ENCODE assay signal across 39 cellular contexts in the genomic region with DNA sequence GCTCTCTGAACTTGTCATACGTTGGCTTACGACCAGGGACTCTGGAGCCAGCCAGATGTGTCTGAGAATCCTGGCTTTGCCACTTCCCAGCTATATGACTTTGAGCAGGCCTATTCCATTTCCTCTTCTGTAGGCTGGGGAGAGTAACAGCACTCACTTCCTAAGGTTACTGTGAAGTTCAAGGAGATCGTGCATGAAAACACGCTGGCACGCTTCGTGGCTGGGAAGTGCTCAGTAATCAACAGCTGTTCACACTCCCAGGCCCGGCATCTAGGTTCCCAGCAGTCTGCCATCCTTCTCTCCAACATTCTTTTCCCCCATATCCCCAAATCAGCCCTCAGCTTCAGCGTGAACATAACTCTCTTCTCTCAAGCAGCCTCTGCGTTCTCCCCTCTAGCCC. TPM values are rescaled to one million over a fixed set of nuclear protein-coding genes. Genes with fewer than 3 reads are reported as not detected.
A peak's percentile ranks its signal among the peaks of the same experiment; 100 is the strongest.
DNase-seq lines count a peak whose midpoint lies in the region; ATAC-seq and TF ChIP-seq lines count a peak whose summit lies in the region.
"Had no signal": no experiment of that assay in that cellular context is flagged by ENCODE, and none has a peak within 500 bp of the region (broad histone marks: within the 10 kb centered on the region; RNA-seq: fewer than 3 reads in every experiment).

No MANE protein-coding gene starts in this region.

- no peak for ATAC-seq in GM23338
- ATAC-seq in psoas muscle, result peak in 3 of 4 donors; percentile 28 to 45 (median 44)
- no peak for ATAC-seq in stimulated activated naive CD8-positive, alpha-beta T cell treated with anti-CD3 and anti-CD28 coated beads, Interleukin-15, amount 100 ng/mL, for 72 hours
- ATAC-seq: activated CD8-positive, alpha-beta memory T cell treated with anti-CD3 and anti-CD28 coated beads, Interleukin-2, amount 10 ng/mL, durations not matched to agents 7 days and 5 days; activated T-cell treated with anti-CD3 and anti-CD28 coated beads, Interleukin-2, amount 50 U/mL, for 4 hours had no signal

- H3K27ac Mint-ChIP-seq in GM23338, result no peak overlapping the region
- no peak overlapping the region for H3K27ac Mint-ChIP-seq in stimulated activated naive CD8-positive, alpha-beta T cell treated with anti-CD3 and anti-CD28 coated beads, Interleukin-15, amount 100 ng/mL, for 72 hours
- H3K27ac Mint-ChIP-seq: activated B cell treated with CpG ODN at 0.5 μM for 24 hours; activated CD8-positive, alpha-beta memory T cell treated with anti-CD3 and anti-CD28 coated beads, Interleukin-2, amount 10 ng/mL, durations not matched to agents 7 days and 5 days; activated naive CD8-positive, alpha-beta T cell treated with anti-CD3 and anti-CD28 coated beads, Interleukin-2, amount 10 ng/mL, durations not matched to agents 7 days and 5 days; progenitor cell of endocrine pancreas had no signal

- no peaks in the 10 kb centered on the region for H3K9me3 Mint-ChIP-seq in GM23338
- H3K9me3 Mint-ChIP-seq in stimulated activated naive CD8-positive, alpha-beta T cell treated with anti-CD3 and anti-CD28 coated beads, Interleukin-15, amount 100 ng/mL, for 72 hours, result no peaks in the 10 kb centered on the region
- H3K9me3 Mint-ChIP-seq: activated B cell treated with CpG ODN at 0.5 μM for 24 hours; activated naive CD8-positive, alpha-beta T cell treated with anti-CD3 and anti-CD28 coated beads, Interleukin-2, amount 10 ng/mL, durations not matched to agents 7 days and 5 days; activated T-cell treated with anti-CD3 and anti-CD28 coated beads, Interleukin-2, amount 50 U/mL, for 4 hours had no signal

- TF ChIP-seq CTCF in GM23338 (conservative IDR thresholded peaks at IDR 0.05; ENCODE audit: low read depth in 2 of 2), result no peak
- no peak for TF ChIP-seq CTCF in psoas muscle (IDR thresholded peaks at IDR 0.05)

- peaks cover 19% of the 10 kb centered on the region for H3K27me3 Mint-ChIP-seq in GM23338 (ENCODE audit: insufficient read depth, low read depth, poor library complexity)
- peaks cover 16% of the 10 kb centered on the region for H3K27me3 Mint-ChIP-seq in stimulated activated naive CD8-positive, alpha-beta T cell treated with anti-CD3 and anti-CD28 coated beads, Interleukin-15, amount 100 ng/mL, for 72 hours

- H3K36me3 Mint-ChIP-seq in GM23338 (ENCODE audit: low read depth), result no peaks in the 10 kb centered on the region; the same call in 2 of the 3 replicates
- H3K36me3 Mint-ChIP-seq: activated CD8-positive, alpha-beta memory T cell treated with anti-CD3 and anti-CD28 coated beads, Interleukin-2, amount 10 ng/mL, durations not matched to agents 7 days and 5 days; activated naive CD8-positive, alpha-beta T cell treated with anti-CD3 and anti-CD28 coated beads, Interleukin-2, amount 10 ng/mL, durations not matched to agents 7 days and 5 days had no signal

- no peaks in the 10 kb centered on the region for H3K9me3 ChIP-seq in psoas muscle
- H3K9me3 ChIP-seq: Caco-2, neutrophil, sigmoid colon, transverse colon had no signal

- H3K27me3 ChIP-seq in GM23338 (ENCODE audit: insufficient read depth) (no peaks in the 10 kb centered on the region), psoas muscle (ENCODE audit: insufficient read depth in 3 of 3, low read length in 2 of 3) (no peaks in the 10 kb centered on the region)

- H2AFZ ChIP-seq in GM23338, result 0 out of 2 replicates have a peak overlapping the region, but pooled peaks have one; percentile 38

- no peaks in the 10 kb centered on the region for H3K79me2 ChIP-seq in GM23338 (replicated peaks; ENCODE audit: insufficient read depth)

- H3K36me3 ChIP-seq in GM23338 (ENCODE audit: insufficient read depth) (no peaks in the 10 kb centered on the region), psoas muscle (ENCODE audit: insufficient read depth in 1 of 2, low read depth in 1 of 2) (no peaks in the 10 kb centered on the region)
- H3K36me3 ChIP-seq: cardiac muscle cell, neutrophil, sigmoid colon, transverse colon had no signal

- no peaks in the 10 kb centered on the region for H3F3A ChIP-seq in GM23338 (replicated peaks; ENCODE audit: low read depth)

- intact Hi-C loops in psoas muscle (cut with DNase I), result no loop called here

- H3K4me3 Mint-ChIP-seq in GM23338, result no peak overlapping the region
- no peak overlapping the region for H3K4me3 Mint-ChIP-seq in stimulated activated naive CD8-positive, alpha-beta T cell treated with anti-CD3 and anti-CD28 coated beads, Interleukin-15, amount 100 ng/mL, for 72 hours
- H3K4me3 Mint-ChIP-seq: activated B cell treated with CpG ODN at 0.5 μM for 24 hours; activated CD8-positive, alpha-beta memory T cell treated with anti-CD3 and anti-CD28 coated beads, Interleukin-2, amount 10 ng/mL, durations not matched to agents 7 days and 5 days; activated naive CD8-positive, alpha-beta T cell treated with anti-CD3 and anti-CD28 coated beads, Interleukin-2, amount 10 ng/mL, durations not matched to agents 7 days and 5 days; activated T-cell treated with anti-CD3 and anti-CD28 coated beads, Interleukin-2, amount 50 U/mL, for 4 hours had no signal

- H3K4me1 ChIP-seq in GM23338 (ENCODE audit: insufficient read depth) (peaks cover 8% of the 10 kb centered on the region; the same call in 1 of the 2 replicates), psoas muscle (no peaks in the 10 kb centered on the region)
- H3K4me1 ChIP-seq: Caco-2 had no signal

- H3K4me3 ChIP-seq in GM23338 (no peak overlapping the region), psoas muscle (no peak overlapping the region)
- H3K4me3 ChIP-seq: cardiac muscle cell, coronary artery, sigmoid colon, SK-N-MC, transverse colon had no signal

- H4K20me1 ChIP-seq in GM23338 (replicated peaks; ENCODE audit: insufficient read depth), result no peaks in the 10 kb centered on the region

- H3K4me1 Mint-ChIP-seq in GM23338, result peaks cover 14% of the 10 kb centered on the region
- H3K4me1 Mint-ChIP-seq in stimulated activated naive CD8-positive, alpha-beta T cell treated with anti-CD3 and anti-CD28 coated beads, Interleukin-15, amount 100 ng/mL, for 72 hours, result no peaks in the 10 kb centered on the region
- H3K4me1 Mint-ChIP-seq: activated CD8-positive, alpha-beta memory T cell treated with anti-CD3 and anti-CD28 coated beads, Interleukin-2, amount 10 ng/mL, durations not matched to agents 7 days and 5 days; activated naive CD8-positive, alpha-beta T cell treated with anti-CD3 and anti-CD28 coated beads, Interleukin-2, amount 10 ng/mL, durations not matched to agents 7 days and 5 days had no signal

- no peak overlapping the region for H3K4me2 ChIP-seq in GM23338

- H3K9me2 ChIP-seq in GM23338 (ENCODE audit: insufficient read depth), result no peaks in the 10 kb centered on the region

- peak; percentile 54 for DNase-seq in DMS 273 (lab: John Stamatoyannopoulos, UW; ENCODE audit: unreplicated experiment)
- no peak for DNase-seq in DMS 273 treated with DMSO at 0.1 percent for 48 hours (lab: John Stamatoyannopoulos, UW)
- no peak for DNase-seq in GM23338 (ENCODE audit: low spot score)
- DNase-seq in dermis blood vessel endothelial cell, result peak; percentile 41
- DNase-seq in psoas muscle, result no peak
- DNase-seq in NCI-H2227 treated with DMSO at 0.1 percent for 48 hours (lab: John Stamatoyannopoulos, UW), result no peak
- DNase-seq in stimulated activated CD4-positive, alpha-beta T cell treated with anti-CD3 and anti-CD28 coated beads, Interleukin-4, amount 100 ng/mL, for 24 hours, result no peak
- no peak for DNase-seq in stimulated activated naive CD8-positive, alpha-beta T cell treated with anti-CD3 and anti-CD28 coated beads, Interleukin-15, amount 100 ng/mL, for 72 hours
- DNase-seq: activated B cell treated with CpG ODN at 0.5 μM for 24 hours; activated CD8-positive, alpha-beta memory T cell treated with anti-CD3 and anti-CD28 coated beads, Interleukin-2, amount 10 ng/mL, durations not matched to agents 7 days and 5 days; activated gamma-delta T cell; activated naive CD8-positive, alpha-beta T cell treated with anti-CD3 and anti-CD28 coated beads, Interleukin-2, amount 10 ng/mL, durations not matched to agents 7 days and 5 days; activated T-cell treated with anti-CD3 and anti-CD28 coated beads, Interleukin-2, amount 50 U/mL, for 4 hours; aorta; Caco-2; effector memory CD4-positive, alpha-beta T cell; erythroblast; glutamatergic neuron; KBM-7; NCI-H1417 treated with DMSO at 0.1 percent for 48 hours; NCI-H2081 treated with DMSO at 0.1 percent for 48 hours; NCI-H446 treated with DMSO at 0.1 percent for 48 hours; OCI-M1; stimulated activated CD4-positive, alpha-beta T cell treated with anti-CD3 and anti-CD28 coated beads, Interleukin-4, amount 100 ng/mL, for 1 hour; T-helper 1 cell; transverse colon had no signal

- H3K27ac ChIP-seq in GM23338 (ENCODE audit: low read depth) (no peak overlapping the region), psoas muscle (no peak overlapping the region)
- H3K27ac ChIP-seq: 22Rv1, C4-2B, cardiac muscle cell, coronary artery, neutrophil, RWPE1, sigmoid colon, SK-N-MC, transverse colon had no signal

- WGBS in psoas muscle, 3 donors, result 39 to 54% (median 51%) methylated on average over 9 of the region's 9 CpGs

TF ChIP-seq in GM23338, 12 proteins besides CTCF, POLR2A, EP300 and RAD21 (continues in another document):
- TF ChIP-seq, protein P1, sequence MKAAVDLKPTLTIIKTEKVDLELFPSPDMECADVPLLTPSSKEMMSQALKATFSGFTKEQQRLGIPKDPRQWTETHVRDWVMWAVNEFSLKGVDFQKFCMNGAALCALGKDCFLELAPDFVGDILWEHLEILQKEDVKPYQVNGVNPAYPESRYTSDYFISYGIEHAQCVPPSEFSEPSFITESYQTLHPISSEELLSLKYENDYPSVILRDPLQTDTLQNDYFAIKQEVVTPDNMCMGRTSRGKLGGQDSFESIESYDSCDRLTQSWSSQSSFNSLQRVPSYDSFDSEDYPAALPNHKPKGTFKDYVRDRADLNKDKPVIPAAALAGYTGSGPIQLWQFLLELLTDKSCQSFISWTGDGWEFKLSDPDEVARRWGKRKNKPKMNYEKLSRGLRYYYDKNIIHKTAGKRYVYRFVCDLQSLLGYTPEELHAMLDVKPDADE (IDR thresholded peaks at IDR 0.05), result no peak

RNA-seq across cellular contexts. Expression of gene ASCL5, which starts 2.0 kb away (rescaled TPM):
- total RNA-seq in GM23338 (2014; rRNA removed; shearing (Covaris generic)), result 0.54 TPM in 1 of 2 replicates, not detected in the other
- not detected in 2 replicates for polyA plus RNA-seq in GM23338 (2016; fragmentation: Nextera tagmentation; extraction: Ambion mirVana)
- total RNA-seq in dermis blood vessel endothelial cell, result not detected in 2 replicates
- total RNA-seq in psoas muscle, result under 1 TPM in 2 of 4 donors, not detected in 2; 0.26 to 0.30 TPM
- polyA plus RNA-seq in psoas muscle, result not detected
- total RNA-seq: activated B cell treated with CpG ODN at 0.5 μM for 24 hours; activated CD8-positive, alpha-beta memory T cell treated with anti-CD3 and anti-CD28 coated beads, Interleukin-2, amount 10 ng/mL, durations not matched to agents 7 days and 5 days; activated naive CD8-positive, alpha-beta T cell treated with anti-CD3 and anti-CD28 coated beads, Interleukin-2, amount 10 ng/mL, durations not matched to agents 7 days and 5 days; activated T-cell treated with anti-CD3 and anti-CD28 coated beads, Interleukin-2, amount 50 U/mL, for 4 hours; aorta; HT1080; liver; MCF 10A; mesenteric fat pad; sigmoid colon; transverse colon had no signal
- polyA plus RNA-seq: cardiac muscle cell, liver had no signal

RNA-seq across cellular contexts. Expression of gene CACNA1S, which starts 12.8 kb away (rescaled TPM):
- 0.03 and 0.04 TPM in 2 replicates for total RNA-seq in GM23338 (2014; rRNA removed; shearing (Covaris generic))
- not detected in 2 replicates for polyA plus RNA-seq in GM23338 (2016; fragmentation: Nextera tagmentation; extraction: Ambion mirVana)
- not detected in 2 replicates for total RNA-seq in dermis blood vessel endothelial cell
- total RNA-seq in psoas muscle, result 100 to 1,000 TPM in 2 of 4 donors, 10 to 100 TPM in 2; 56.3 to 269 (median 158) TPM
- polyA plus RNA-seq in psoas muscle, result 10 to 100 TPM; 11.9 to 48.1 (median 25.5) TPM
- total RNA-seq: activated B cell treated with CpG ODN at 0.5 μM for 24 hours; activated CD8-positive, alpha-beta memory T cell treated with anti-CD3 and anti-CD28 coated beads, Interleukin-2, amount 10 ng/mL, durations not matched to agents 7 days and 5 days; activated naive CD8-positive, alpha-beta T cell treated with anti-CD3 and anti-CD28 coated beads, Interleukin-2, amount 10 ng/mL, durations not matched to agents 7 days and 5 days; activated T-cell treated with anti-CD3 and anti-CD28 coated beads, Interleukin-2, amount 50 U/mL, for 4 hours; aorta; HT1080; MCF 10A; mesenteric fat pad; sigmoid colon; transverse colon had no signal
- polyA plus RNA-seq: aorta, cardiac muscle cell, liver had no signal

RNA-seq across cellular contexts. Expression of gene TMEM9, which starts 29.3 kb away (rescaled TPM):
- 109 and 147 TPM in 2 replicates for total RNA-seq in GM23338 (2014; rRNA removed; shearing (Covaris generic))
- 71.1 and 78.6 TPM in 2 replicates for polyA plus RNA-seq in GM23338 (2016; fragmentation: Nextera tagmentation; extraction: Ambion mirVana)
- 47.3 and 62.3 TPM in 2 replicates for total RNA-seq in dermis blood vessel endothelial cell
- total RNA-seq in psoas muscle, result 10 to 100 TPM; 11.9 to 46.3 (median 32.3) TPM
- 10 to 100 TPM in 2 of 3 donors, 1 to 10 TPM in 1; 7.2 to 23.4 (median 12.9) TPM for polyA plus RNA-seq in psoas muscle

Comparison
In these comparisons a context has a peak if more than half of its experiments do, and no peak if none do; other contexts are left out.
1. DNase-seq: peak in DMS 273 (single experiment) and dermis blood vessel endothelial cell (single experiment); none in DMS 273 treated with DMSO at 0.1 percent for 48 hours (single experiment), GM23338 (single experiment), psoas muscle (0 of 2), NCI-H2227 treated with DMSO at 0.1 percent for 48 hours (single experiment), stimulated activated CD4-positive, alpha-beta T cell treated with anti-CD3 and anti-CD28 coated beads, Interleukin-4, amount 100 ng/mL, for 24 hours (single experiment) and stimulated activated naive CD8-positive, alpha-beta T cell treated with anti-CD3 and anti-CD28 coated beads, Interleukin-15, amount 100 ng/mL, for 72 hours (0 of 2).
2. ATAC-seq: peak in psoas muscle (3 of 4); none in GM23338 (single experiment) and stimulated activated naive CD8-positive, alpha-beta T cell treated with anti-CD3 and anti-CD28 coated beads, Interleukin-15, amount 100 ng/mL, for 72 hours (single experiment).
3. RNA of gene CACNA1S, which starts 12.8 kb away (total RNA-seq): 56.3 to 269 TPM in psoas muscle; 0.03 to 0.04 TPM in GM23338 and not detected in dermis blood vessel endothelial cell; every median in the first group is over 10 times any median in the second.